ENCODE assay signal across 35 cellular contexts in the genomic region with DNA sequence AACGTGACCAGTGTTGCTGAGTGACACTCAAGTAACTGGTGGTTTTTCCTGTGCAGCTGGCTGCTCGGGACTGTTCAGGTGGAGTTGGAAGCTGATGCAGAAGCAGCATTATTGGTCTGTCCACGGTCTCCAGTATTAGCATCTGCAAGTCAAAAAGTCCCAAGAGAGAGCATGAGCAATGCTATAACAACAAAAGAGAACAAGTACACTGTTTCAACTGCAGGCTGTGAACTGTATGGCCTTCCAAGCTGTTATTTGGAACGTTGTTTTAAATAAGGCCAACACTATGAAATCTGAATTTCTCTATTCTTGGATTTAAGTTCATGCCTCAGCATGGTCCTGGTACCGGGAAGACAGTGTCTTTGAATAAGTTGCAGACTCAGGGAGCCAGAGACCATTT. TPM values are rescaled to one million over a fixed set of nuclear protein-coding genes. Genes with fewer than 3 reads are reported as not detected.
"Had no signal": no experiment of that assay in that cellular context is flagged by ENCODE, and none has a peak within 500 bp of the region (broad histone marks: within the 10 kb centered on the region; RNA-seq: fewer than 3 reads in every experiment).

No MANE protein-coding gene starts in this region.

- H3K4me3 ChIP-seq: adrenal gland, PC-9 had no signal

- DNase-seq: activated B cell treated with CpG ODN at 0.5 μM for 24 hours; activated CD4-positive, alpha-beta memory T cell treated with anti-CD3 and anti-CD28 coated beads for 36 hours; activated CD4-positive, alpha-beta T cell treated with anti-CD3 and anti-CD28 coated beads for 4 hours; activated CD4-positive, alpha-beta T cell treated with anti-CD3 and anti-CD28 coated beads, Interleukin-2, amount 50 U/mL, for 1 hour; activated CD4-positive, CD25-positive, alpha-beta regulatory T cell treated with anti-CD3 and anti-CD28 coated beads, Interleukin-2, amount 50 U/mL, for 72 hours; activated CD8-positive, alpha-beta memory T cell treated with anti-CD3 and anti-CD28 coated beads, Interleukin-2, amount 50 U/mL, for 4 hours; activated gamma-delta T cell treated with Interleukin-2 at 50 U/mL for 16 hours; activated naive CD4-positive, alpha-beta T cell treated with anti-CD3 and anti-CD28 coated beads for 36 hours; activated T-cell treated with anti-CD3 and anti-CD28 coated beads for 4 hours; activated T-cell treated with anti-CD3 and anti-CD28 coated beads, Interleukin-2, amount 50 U/mL, for 4 hours; adrenal gland; Kasumi-1; KG1; MM.1S; MV-4-11; NCI-H1092; NCI-H1436 treated with DMSO at 0.1 percent for 48 hours; NCI-H1694 treated with DMSO at 0.1 percent for 48 hours; NCI-H2029; NCI-H345; NCI-H526; NCI-H748 treated with DMSO at 0.1 percent for 48 hours; NK-92 treated with Interleukin-12 subunit alpha and Interleukin-12 subunit beta, amount 100 ng/mL, for 24 hours; PC-9; SIG-M5; T-helper 1 cell; T-helper 2 cell; T-helper 9 cell had no signal

- H3K27me3 ChIP-seq: adrenal gland had no signal

- H3K27ac ChIP-seq: adrenal gland, PC-9, RWPE1, VCaP had no signal

- H2AFZ ChIP-seq: PC-9 had no signal

- H3K4me2 ChIP-seq: PC-9 had no signal

- ATAC-seq: activated naive CD4-positive, alpha-beta T cell treated with anti-CD3 and anti-CD28 coated beads, Interleukin-2, amount 50 U/mL, for 72 hours; activated T-cell treated with anti-CD3 and anti-CD28 coated beads, Interleukin-2, amount 50 U/mL, for 4 hours; Right ventricle myocardium inferior; SK-N-SH treated with all-trans-retinoic acid at 6 μM for 48 hours had no signal

- H3K9me3 ChIP-seq: adrenal gland had no signal

- H3K4me1 ChIP-seq: adrenal gland had no signal

RNA-seq across cellular contexts. Expression of gene NR1I2, which starts 44.8 kb away (rescaled TPM):
- total RNA-seq: astrocyte, PC-9, Right ventricle myocardium inferior, SK-MEL-5 had no signal
